In genomic region chr4:182862166-182862875, GRCh38 we compare ENCODE assay signal across 1 cellular context.
TF ChIP-seq lines count a peak whose summit lies in the region.

No MANE protein-coding gene starts in this region.

TF ChIP-seq in HepG2, 621 proteins besides CTCF, POLR2A, EP300 and RAD21 (continued from another document):
- peak; percentile 78; the same call in 1 of the 2 replicates for TF ChIP-seq HIC2 (CRISPR knock-in tag; IDR thresholded peaks at IDR 0.05; ENCODE audit: low read depth)
- TF ChIP-seq USF2 (IDR thresholded peaks at IDR 0.05; ENCODE audit: low read depth, low read length): no peak
- TF ChIP-seq USF2 (CRISPR knock-in tag; IDR thresholded peaks at IDR 0.05; ENCODE audit: borderline replicate concordance): no peak
- TF ChIP-seq ZNF101 (CRISPR knock-in tag; IDR thresholded peaks at IDR 0.05; ENCODE audit: borderline replicate concordance, low read depth): no peak
- TF ChIP-seq, protein P1, sequence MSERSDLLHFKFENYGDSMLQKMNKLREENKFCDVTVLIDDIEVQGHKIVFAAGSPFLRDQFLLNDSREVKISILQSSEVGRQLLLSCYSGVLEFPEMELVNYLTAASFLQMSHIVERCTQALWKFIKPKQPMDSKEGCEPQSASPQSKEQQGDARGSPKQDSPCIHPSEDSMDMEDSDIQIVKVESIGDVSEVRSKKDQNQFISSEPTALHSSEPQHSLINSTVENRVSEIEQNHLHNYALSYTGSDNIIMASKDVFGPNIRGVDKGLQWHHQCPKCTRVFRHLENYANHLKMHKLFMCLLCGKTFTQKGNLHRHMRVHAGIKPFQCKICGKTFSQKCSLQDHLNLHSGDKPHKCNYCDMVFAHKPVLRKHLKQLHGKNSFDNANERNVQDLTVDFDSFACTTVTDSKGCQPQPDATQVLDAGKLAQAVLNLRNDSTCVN (CRISPR knock-in tag; IDR thresholded peaks at IDR 0.05; ENCODE audit: borderline replicate concordance): no peak
- TF ChIP-seq ZNF333 (CRISPR knock-in tag; IDR thresholded peaks at IDR 0.05; ENCODE audit: borderline replicate concordance): no peak
- TF ChIP-seq ZNF160 (CRISPR knock-in tag; IDR thresholded peaks at IDR 0.05): no peak
- no peak for TF ChIP-seq GTF2F1 (IDR thresholded peaks at IDR 0.05; ENCODE audit: low read length)
- no peak for TF ChIP-seq ZFY (CRISPR knock-in tag; IDR thresholded peaks at IDR 0.05)
- TF ChIP-seq ZNF605 (CRISPR knock-in tag; IDR thresholded peaks at IDR 0.05): no peak
- TF ChIP-seq STAG1 (CRISPR knock-in tag; IDR thresholded peaks at IDR 0.05): peak; percentile 67
- no peak for TF ChIP-seq TGIF2 (CRISPR knock-in tag; IDR thresholded peaks at IDR 0.05)
- no peak for TF ChIP-seq RARA (CRISPR knock-in tag; IDR thresholded peaks at IDR 0.05)
- TF ChIP-seq NBN (conservative IDR thresholded peaks at IDR 0.05): no peak
- TF ChIP-seq HNRNPL (IDR thresholded peaks at IDR 0.05; ENCODE audit: low read depth, low read length): peak; percentile 84
- no peak for TF ChIP-seq ZNF629 (CRISPR knock-in tag; conservative IDR thresholded peaks at IDR 0.05)
- no peak for TF ChIP-seq BORCS8-MEF2B (CRISPR knock-in tag; IDR thresholded peaks at IDR 0.05)
- TF ChIP-seq, protein P2, sequence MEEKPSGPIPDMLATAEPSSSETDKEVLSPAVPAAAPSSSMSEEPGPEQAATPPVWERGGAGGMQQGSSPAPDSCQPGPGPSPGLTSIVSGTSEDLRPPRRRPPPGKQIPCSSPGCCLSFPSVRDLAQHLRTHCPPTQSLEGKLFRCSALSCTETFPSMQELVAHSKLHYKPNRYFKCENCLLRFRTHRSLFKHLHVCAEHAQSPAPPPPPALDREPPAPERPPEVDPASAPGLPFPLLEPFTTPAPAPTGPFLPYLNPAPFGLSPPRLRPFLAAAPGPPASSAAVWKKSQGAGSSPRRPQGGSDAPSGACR (CRISPR knock-in tag; IDR thresholded peaks at IDR 0.05): no peak
- no peak for TF ChIP-seq MAF1 (CRISPR knock-in tag; IDR thresholded peaks at IDR 0.05; ENCODE audit: borderline replicate concordance)
- TF ChIP-seq SP140L (CRISPR knock-in tag; IDR thresholded peaks at IDR 0.05; ENCODE audit: borderline replicate concordance): no peak
- peak; percentile 14 for TF ChIP-seq YY1 (IDR thresholded peaks at IDR 0.05; ENCODE audit: insufficient read depth, insufficient replicate concordance, low read depth, low read length)
- 0 out of 2 replicates have a peak, but pooled peaks have one; percentile 29 for TF ChIP-seq GABPB1 (CRISPR knock-in tag; IDR thresholded peaks at IDR 0.05)
- TF ChIP-seq MED8 (CRISPR knock-in tag; IDR thresholded peaks at IDR 0.05; ENCODE audit: insufficient replicate concordance): no peak
- no peak for TF ChIP-seq ZNF878 (CRISPR knock-in tag; IDR thresholded peaks at IDR 0.05)
- TF ChIP-seq, protein P3, sequence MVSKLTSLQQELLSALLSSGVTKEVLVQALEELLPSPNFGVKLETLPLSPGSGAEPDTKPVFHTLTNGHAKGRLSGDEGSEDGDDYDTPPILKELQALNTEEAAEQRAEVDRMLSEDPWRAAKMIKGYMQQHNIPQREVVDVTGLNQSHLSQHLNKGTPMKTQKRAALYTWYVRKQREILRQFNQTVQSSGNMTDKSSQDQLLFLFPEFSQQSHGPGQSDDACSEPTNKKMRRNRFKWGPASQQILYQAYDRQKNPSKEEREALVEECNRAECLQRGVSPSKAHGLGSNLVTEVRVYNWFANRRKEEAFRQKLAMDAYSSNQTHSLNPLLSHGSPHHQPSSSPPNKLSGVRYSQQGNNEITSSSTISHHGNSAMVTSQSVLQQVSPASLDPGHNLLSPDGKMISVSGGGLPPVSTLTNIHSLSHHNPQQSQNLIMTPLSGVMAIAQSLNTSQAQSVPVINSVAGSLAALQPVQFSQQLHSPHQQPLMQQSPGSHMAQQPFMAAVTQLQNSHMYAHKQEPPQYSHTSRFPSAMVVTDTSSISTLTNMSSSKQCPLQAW (CRISPR knock-in tag; IDR thresholded peaks at IDR 0.05): 0 out of 2 replicates have a peak, but pooled peaks have one; percentile 31
